25 cellular contexts compared by ENCODE assay signal in genomic region chr2:233226511-233227031, GRCh38. TPM values are rescaled to one million over a fixed set of nuclear protein-coding genes. Genes with fewer than 3 reads are reported as not detected.
DNase-seq lines count a peak whose midpoint lies in the region; ATAC-seq and TF ChIP-seq lines count a peak whose summit lies in the region.
"Had no signal": no experiment of that assay in that cellular context is flagged by ENCODE, and none has a peak within 500 bp of the region (broad histone marks: within the 10 kb centered on the region; RNA-seq: fewer than 3 reads in every experiment).

No MANE protein-coding gene starts in this region.

- peak overlapping the region; percentile 42 for H3K27ac Mint-ChIP-seq in memory B cell
- H3K27ac Mint-ChIP-seq in activated CD4-positive, alpha-beta T cell treated with anti-CD3 and anti-CD28 coated beads, Interleukin-2, amount 10 ng/mL, durations not matched to agents 7 days and 5 days = no peak overlapping the region
- H3K27ac Mint-ChIP-seq: B cell had no signal

- CTCF ChIA-PET in activated CD4-positive, alpha-beta T cell treated with anti-CD3 and anti-CD28 coated beads, Interleukin-2, amount 10 ng/mL, durations not matched to agents 7 days and 5 days (lab: Charles Lee) = no interaction called here

- intact Hi-C loops in cardiac septum (cut with DNase I) = no loop called here
- intact Hi-C loops in Right ventricle myocardium superior (cut with DNase I) = no loop called here
- intact Hi-C loops in dorsolateral prefrontal cortex (cut with DNase I) = loop anchor here in 1 of 2 donors (5.0 kb wide), 1 partner anchor 179 kb away; no protein-coding TSS in a partner anchor

- ATAC-seq in Right ventricle myocardium superior (ENCODE audit: poor library complexity) (no peak), memory B cell (ENCODE audit: low read depth) (no peak)
- ATAC-seq: Panc1 had no signal

- no peaks in the 10 kb centered on the region for H3K27me3 Mint-ChIP-seq in memory B cell
- peaks cover 4% of the 10 kb centered on the region for H3K27me3 Mint-ChIP-seq in activated CD4-positive, alpha-beta T cell treated with anti-CD3 and anti-CD28 coated beads, Interleukin-2, amount 10 ng/mL, durations not matched to agents 7 days and 5 days
- H3K27me3 Mint-ChIP-seq: B cell; CD8-positive, alpha-beta memory T cell had no signal

- no peak overlapping the region for H3K27ac ChIP-seq in dorsolateral prefrontal cortex
- H3K27ac ChIP-seq: 22Rv1, C4-2B, GM23248, RWPE1 had no signal

- no peaks in the 10 kb centered on the region for H3K9me3 Mint-ChIP-seq in memory B cell
- no peaks in the 10 kb centered on the region for H3K9me3 Mint-ChIP-seq in activated CD4-positive, alpha-beta T cell treated with anti-CD3 and anti-CD28 coated beads, Interleukin-2, amount 10 ng/mL, durations not matched to agents 7 days and 5 days
- H3K9me3 Mint-ChIP-seq: CD8-positive, alpha-beta memory T cell had no signal

- POLR2A ChIA-PET in activated CD4-positive, alpha-beta T cell treated with anti-CD3 and anti-CD28 coated beads, Interleukin-2, amount 10 ng/mL, durations not matched to agents 7 days and 5 days (lab: Charles Lee) = no interaction called here

- H3K4me3 ChIP-seq in dorsolateral prefrontal cortex = no peak overlapping the region
- H3K4me3 ChIP-seq: GM23248 had no signal

- no peaks in the 10 kb centered on the region for H3K36me3 Mint-ChIP-seq in memory B cell
- peaks cover 4% of the 10 kb centered on the region for H3K36me3 Mint-ChIP-seq in activated CD4-positive, alpha-beta T cell treated with anti-CD3 and anti-CD28 coated beads, Interleukin-2, amount 10 ng/mL, durations not matched to agents 7 days and 5 days (ENCODE audit: low read depth)

- DNase-seq in cardiac septum (ENCODE audit: low spot score) (peak; percentile 3), Right ventricle myocardium superior (no peak), OCI-M1 (lab: John Stamatoyannopoulos, UW) (peak; percentile 67), memory B cell (ENCODE audit: low spot score in 2 of 2) (no peak), dorsolateral prefrontal cortex (no peak), hypothalamus (lab: John Stamatoyannopoulos, UW) (no peak)
- DNase-seq in activated CD4-positive, alpha-beta T cell treated with anti-CD3 and anti-CD28 coated beads, Interleukin-2, amount 10 ng/mL, durations not matched to agents 7 days and 5 days = no peak
- DNase-seq: CD8-positive, alpha-beta memory T cell; DMS79 treated with DMSO at 0.1 percent for 48 hours; GM23248; H7; IMR-90; NCI-H1092; NCI-H1417 treated with DMSO at 0.1 percent for 48 hours; NCI-H2171 treated with DMSO at 0.1 percent for 48 hours; NCI-H345; NCI-H524 treated with DMSO at 0.1 percent for 48 hours; NCI-H774; NK-92 treated with Interleukin-12 subunit alpha and Interleukin-12 subunit beta, amount 100 ng/mL, for 24 hours; SHP77 treated with DMSO at 0.1 percent for 48 hours had no signal

- H3K4me3 Mint-ChIP-seq in memory B cell = no peak overlapping the region
- no peak overlapping the region for H3K4me3 Mint-ChIP-seq in activated CD4-positive, alpha-beta T cell treated with anti-CD3 and anti-CD28 coated beads, Interleukin-2, amount 10 ng/mL, durations not matched to agents 7 days and 5 days
- H3K4me3 Mint-ChIP-seq: B cell; CD8-positive, alpha-beta memory T cell had no signal

- H3K27me3 ChIP-seq in dorsolateral prefrontal cortex = no peaks in the 10 kb centered on the region

- no peak for TF ChIP-seq CTCF in dorsolateral prefrontal cortex (IDR thresholded peaks at IDR 0.05 in 54 of 56, conservative IDR thresholded peaks at IDR 0.05 in 2 of 56; ENCODE audit: low read depth in 1 of 56, partially characterized antibody in 56 of 56)

- peaks cover 23% of the 10 kb centered on the region for H3K4me1 Mint-ChIP-seq in memory B cell
- H3K4me1 Mint-ChIP-seq in activated CD4-positive, alpha-beta T cell treated with anti-CD3 and anti-CD28 coated beads, Interleukin-2, amount 10 ng/mL, durations not matched to agents 7 days and 5 days = peaks cover 29% of the 10 kb centered on the region

RNA-seq across cellular contexts. Expression of gene ATG16L1, which starts 24.9 kb away (rescaled TPM):
- total RNA-seq in cardiac septum (17.5 TPM), Right ventricle myocardium superior (17.9 TPM), dorsolateral prefrontal cortex (10 to 100 TPM; 32.3 to 74.5 (median 53.4) TPM)
- 10 to 100 TPM; 52.6 to 55.4 TPM for total RNA-seq in activated CD4-positive, alpha-beta T cell treated with anti-CD3 and anti-CD28 coated beads, Interleukin-2, amount 10 ng/mL, durations not matched to agents 7 days and 5 days

Comparison
In these comparisons a context has a peak if more than half of its experiments do, and no peak if none do; other contexts are left out.
1. DNase-seq: peak in cardiac septum (single experiment) and OCI-M1 (single experiment); none in Right ventricle myocardium superior (single experiment), memory B cell (0 of 2), activated CD4-positive, alpha-beta T cell treated with anti-CD3 and anti-CD28 coated beads, Interleukin-2, amount 10 ng/mL, durations not matched to agents 7 days and 5 days (single experiment), dorsolateral prefrontal cortex (0 of 10) and hypothalamus (0 of 51).